ENCODE assay signal across 8 cellular contexts in the genomic region with DNA sequence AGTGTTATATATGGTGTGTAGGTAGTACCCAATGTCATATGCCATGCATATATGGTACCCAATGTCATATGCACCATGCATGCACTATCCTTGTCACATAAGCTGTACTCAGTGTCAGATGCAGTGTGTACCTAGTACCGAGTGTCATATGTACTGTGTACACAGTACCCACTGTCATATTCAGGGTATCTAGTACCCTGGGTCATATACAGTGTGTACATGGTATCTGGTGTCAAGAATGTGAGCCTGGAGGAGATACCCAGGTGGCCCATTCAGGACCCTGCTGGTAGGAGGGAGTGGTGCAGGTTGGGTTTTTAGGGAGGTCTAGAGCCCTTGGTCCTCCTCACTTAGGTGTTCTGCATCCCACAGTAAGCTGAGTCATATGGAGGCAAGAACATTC. TPM values are rescaled to one million over a fixed set of nuclear protein-coding genes. Genes with fewer than 3 reads are reported as not detected.
DNase-seq lines count a peak whose midpoint lies in the region; ATAC-seq and TF ChIP-seq lines count a peak whose summit lies in the region.

No MANE protein-coding gene starts in this region.

- H3K36me3 ChIP-seq in mammary epithelial cell (ENCODE audit: insufficient read depth, low read length): no peaks in the 10 kb centered on the region

- peak overlapping the region; percentile 91 for H3K4me3 Mint-ChIP-seq in T-helper 2 cell treated with Interferon-gamma antibody and Interleukin-4, amounts not matched to agents 5 μg/mL and 100 μg/mL, for 36 hours
- H3K4me3 Mint-ChIP-seq in natural killer cell: peak overlapping the region; percentile 86

- H3K27ac ChIP-seq in mammary epithelial cell (ENCODE audit: insufficient read depth, low read depth, low read length): no peak overlapping the region

- peaks cover 31% of the 10 kb centered on the region for H3K4me1 Mint-ChIP-seq in T-helper 2 cell treated with Interferon-gamma antibody and Interleukin-4, amounts not matched to agents 5 μg/mL and 100 μg/mL, for 36 hours (ENCODE audit: low read depth)
- peaks cover 41 to 47% of the 10 kb centered on the region in 2 donors for H3K4me1 Mint-ChIP-seq in natural killer cell

- H3K79me2 ChIP-seq in mammary epithelial cell (ENCODE audit: insufficient read depth, low read length): peaks cover 69% of the 10 kb centered on the region

- peak overlapping the region in 2 of 3 experiments; percentile 66 to 75 for H3K4me3 ChIP-seq in mammary epithelial cell (replicated peaks in 1 of 3; ENCODE audit: insufficient read depth in 1 of 3, low read depth in 2 of 3, low read length in 3 of 3)

- H3K9me3 Mint-ChIP-seq in T-helper 2 cell treated with Interferon-gamma antibody and Interleukin-4, amounts not matched to agents 5 μg/mL and 100 μg/mL, for 36 hours: no peaks in the 10 kb centered on the region
- H3K9me3 Mint-ChIP-seq in natural killer cell: no peaks in the 10 kb centered on the region

- H3K36me3 Mint-ChIP-seq in T-helper 2 cell treated with Interferon-gamma antibody and Interleukin-4, amounts not matched to agents 5 μg/mL and 100 μg/mL, for 36 hours (ENCODE audit: low read depth): no peaks in the 10 kb centered on the region
- no peaks in the 10 kb centered on the region for H3K36me3 Mint-ChIP-seq in natural killer cell

- no peaks in the 10 kb centered on the region for H4K20me1 ChIP-seq in mammary epithelial cell (ENCODE audit: insufficient read depth, low read length)

- H3K4me2 ChIP-seq in mammary epithelial cell (ENCODE audit: insufficient read depth, low read depth, low read length): peak overlapping the region; percentile 91

- H3K9ac ChIP-seq in mammary epithelial cell (ENCODE audit: insufficient read depth, low read length): no peak overlapping the region

- no peak overlapping the region for H3K27ac Mint-ChIP-seq in T-helper 2 cell treated with Interferon-gamma antibody and Interleukin-4, amounts not matched to agents 5 μg/mL and 100 μg/mL, for 36 hours
- H3K27ac Mint-ChIP-seq in natural killer cell: peak overlapping the region; percentile 85 to 89

- in situ Hi-C loops in mammary epithelial cell (cut with MboI; ENCODE audit: low sequenced_read_pairs in 2 of 2): no loop called here

- DNase-seq in DMS 273 (lab: John Stamatoyannopoulos, UW; ENCODE audit: unreplicated experiment): peak; percentile 58
- no peak for DNase-seq in DMS 273 treated with DMSO at 0.1 percent for 48 hours (lab: John Stamatoyannopoulos, UW)
- peak; percentile 27 for DNase-seq in T-helper 2 cell treated with Interferon-gamma antibody and Interleukin-4, amounts not matched to agents 5 μg/mL and 100 μg/mL, for 36 hours (ENCODE audit: low spot score)
- DNase-seq in mammary epithelial cell: peak; percentile 21
- no peak for DNase-seq in natural killer cell
- no peak for DNase-seq in anterior cingulate cortex (lab: John Stamatoyannopoulos, UW)

- CTCF ChIA-PET in mammary epithelial cell (lab: Charles Lee; ENCODE audit: low non-redundant PET): no interaction called here

- H3K27me3 ChIP-seq in mammary epithelial cell (ENCODE audit: insufficient read depth, low read length): no peaks in the 10 kb centered on the region

- dilution Hi-C loops in mammary epithelial cell (cut with HindIII; ENCODE audit: low sequenced_read_pairs): no loop called here

- H2AFZ ChIP-seq in mammary epithelial cell (ENCODE audit: low read depth, low read length): no peak overlapping the region

- intact Hi-C loops in mammary epithelial cell (cut with micrococcal nuclease): no loop called here
- intact Hi-C loops in natural killer cell (cut with micrococcal nuclease): no loop called here

- 100% methylated on average over 1 of the region's 1 CpG for WGBS in mammary epithelial cell (ENCODE audit: low coverage, missing lambda C conversion rate)

- peaks cover 31% of the 10 kb centered on the region for H3K4me1 ChIP-seq in mammary epithelial cell (ENCODE audit: insufficient read depth, low read length)

- peaks cover 2% of the 10 kb centered on the region for H3K27me3 Mint-ChIP-seq in T-helper 2 cell treated with Interferon-gamma antibody and Interleukin-4, amounts not matched to agents 5 μg/mL and 100 μg/mL, for 36 hours (ENCODE audit: low read depth)
- no peaks in the 10 kb centered on the region for H3K27me3 Mint-ChIP-seq in natural killer cell (ENCODE audit: low read depth in 2 of 2)

- ATAC-seq in HG03378 (IDR thresholded peaks at IDR 0.05; ENCODE audit: unreplicated experiment) (peak; percentile 33), natural killer cell (peak in 1 of 3 donors; percentile 24), HG03571 (IDR thresholded peaks at IDR 0.05; ENCODE audit: unreplicated experiment) (no peak)

- TF ChIP-seq CTCF in mammary epithelial cell (conservative IDR thresholded peaks at IDR 0.05 in 1 of 2, IDR thresholded peaks at IDR 0.05 in 1 of 2; ENCODE audit: extremely low read depth in 1 of 2, insufficient read depth in 1 of 2, low read depth in 1 of 2, low read length in 2 of 2) (peak; percentile 50 to 52), natural killer cell (IDR thresholded peaks at IDR 0.05) (peak; percentile 53)

- no peaks in the 10 kb centered on the region for H3K9me3 ChIP-seq in mammary epithelial cell (replicated peaks; ENCODE audit: insufficient read depth, low read length)

- BruUV-seq in mammary epithelial cell (replicated peaks; lab: Mats Ljungman, UMichigan): no TSS peak

RNA-seq across cellular contexts. Expression of a gene that starts 1.8 kb away (rescaled TPM):
- total RNA-seq in mammary epithelial cell: 10 to 100 TPM; 39.2 to 41.4 TPM
- 20.0 TPM for polyA plus RNA-seq in mammary epithelial cell
- 43.1 TPM for polyA minus RNA-seq in mammary epithelial cell
- total RNA-seq in natural killer cell: 10 to 100 TPM; 50.6 to 63.9 (median 52.6) TPM

Comparison
In these comparisons a context has a peak if more than half of its experiments do, and no peak if none do; other contexts are left out.
1. DNase-seq: peak in DMS 273 (single experiment), T-helper 2 cell treated with Interferon-gamma antibody and Interleukin-4, amounts not matched to agents 5 μg/mL and 100 μg/mL, for 36 hours (single experiment) and mammary epithelial cell (single experiment); none in DMS 273 treated with DMSO at 0.1 percent for 48 hours (single experiment), natural killer cell (single experiment) and anterior cingulate cortex (0 of 58).